ENCODE assay signal across 20 cellular contexts in genomic region chr14:22793976-22794375, GRCh38. TPM values are rescaled to one million over a fixed set of nuclear protein-coding genes. Genes with fewer than 3 reads are reported as not detected.
DNase-seq lines count a peak whose midpoint lies in the region; ATAC-seq and TF ChIP-seq lines count a peak whose summit lies in the region.
"Had no signal": no experiment of that assay in that cellular context is flagged by ENCODE, and none has a peak within 500 bp of the region (broad histone marks: within the 10 kb centered on the region; RNA-seq: fewer than 3 reads in every experiment).

No MANE protein-coding gene starts in this region.

- H3F3A ChIP-seq in GM23338 (replicated peaks; ENCODE audit: low read depth) (no peaks in the 10 kb centered on the region), SU-DHL-6 (ENCODE audit: insufficient read depth) (peaks cover 15% of the 10 kb centered on the region)

- H3K9ac ChIP-seq in SU-DHL-6 (ENCODE audit: low read length) (0 out of 2 replicates have a peak overlapping the region, but pooled peaks have one; percentile 25), trophoblast cell (ENCODE audit: low read length) (no peak overlapping the region)

- TF ChIP-seq CTCF in GM23338 (conservative IDR thresholded peaks at IDR 0.05; ENCODE audit: low read depth in 2 of 2) (no peak), SU-DHL-6 (IDR thresholded peaks at IDR 0.05; ENCODE audit: insufficient read depth, low read length, poor library complexity, severe bottlenecking) (no peak), epithelial cell of proximal tubule (conservative IDR thresholded peaks at IDR 0.05; ENCODE audit: low read depth, low read length) (no peak)

- peak overlapping the region; percentile 79; the same call in 1 of the 2 replicates for H3K27ac Mint-ChIP-seq in GM23338

- no peak overlapping the region for H4K12ac ChIP-seq in trophoblast cell (ENCODE audit: low read depth, low read length)

- H3K9me3 Mint-ChIP-seq in GM23338, result peaks cover 6% of the 10 kb centered on the region; the same call in 2 of the 3 replicates

- no peak overlapping the region for H3K18ac ChIP-seq in trophoblast cell (ENCODE audit: low read length)

- no peak for ATAC-seq in GM23338
- no peak for ATAC-seq in HG03139 (IDR thresholded peaks at IDR 0.05; ENCODE audit: unreplicated experiment)
- ATAC-seq: PC-3, SK-N-SH treated with all-trans-retinoic acid at 6 μM for 48 hours had no signal

- no peaks in the 10 kb centered on the region for H3K27me3 ChIP-seq in GM23338 (ENCODE audit: insufficient read depth)
- H3K27me3 ChIP-seq in SU-DHL-6 (ENCODE audit: low read length), result no peaks in the 10 kb centered on the region
- no peaks in the 10 kb centered on the region for H3K27me3 ChIP-seq in trophoblast cell (ENCODE audit: insufficient read depth, low read length)

- DNase-seq in GM23338 (ENCODE audit: low spot score) (no peak), epithelial cell of proximal tubule (ENCODE audit: low read depth) (no peak), trophoblast cell (no peak), medulla oblongata (ENCODE audit: extremely low spot score) (no peak), HT-29 (ENCODE audit: low spot score) (no peak)
- no peak for DNase-seq in NK-92 treated with Interleukin-12 subunit alpha and Interleukin-12 subunit beta, amount 100 ng/mL, for 24 hours (lab: John Stamatoyannopoulos, UW)
- DNase-seq: C1 segment of cervical spinal cord, DND-41, KBM-7, NCI-H1105 treated with DMSO at 0.1 percent for 48 hours, NCI-H1694 treated with DMSO at 0.1 percent for 48 hours, NCI-H510A, NCI-H748 treated with DMSO at 0.1 percent for 48 hours, PC-3, SIG-M5 had no signal

- peaks cover 18% of the 10 kb centered on the region for H3K4me1 Mint-ChIP-seq in GM23338

- H4K8ac ChIP-seq in trophoblast cell (ENCODE audit: low read depth, low read length), result no peak overlapping the region

- H3K4me3 Mint-ChIP-seq in GM23338, result no peak overlapping the region

- H3K9me3 ChIP-seq in SU-DHL-6 (ENCODE audit: insufficient read depth, low read length) (no peaks in the 10 kb centered on the region), trophoblast cell (ENCODE audit: insufficient read depth, low read depth, low read length) (no peaks in the 10 kb centered on the region)
- H3K9me3 ChIP-seq: HAP-1 had no signal

- H3K4me3 ChIP-seq in GM23338 (no peak overlapping the region), SU-DHL-6 (ENCODE audit: insufficient read depth, low read length, poor library complexity, severe bottlenecking) (no peak overlapping the region), epithelial cell of proximal tubule (ENCODE audit: low read depth, low read length) (peak overlapping the region; percentile 15), trophoblast cell (ENCODE audit: low read depth, low read length) (no peak overlapping the region)
- H3K4me3 ChIP-seq: HAP-1 had no signal

- no CpG with 5 or more reads among the region's 5 CpGs for WGBS in trophoblast cell (ENCODE audit: extremely low coverage, insufficient coverage, insufficient read length)

- H3K36me3 Mint-ChIP-seq in GM23338 (ENCODE audit: low read depth), result peaks cover 4% of the 10 kb centered on the region

- no peak overlapping the region for H2AFZ ChIP-seq in GM23338
- no peak overlapping the region for H2AFZ ChIP-seq in SU-DHL-6 (ENCODE audit: low read depth, low read length, severe bottlenecking)
- no peak overlapping the region for H2AFZ ChIP-seq in trophoblast cell (ENCODE audit: insufficient read depth, low read length, poor library complexity)

- no peak overlapping the region for H3K4me2 ChIP-seq in GM23338
- H3K4me2 ChIP-seq in SU-DHL-6 (ENCODE audit: low read depth, low read length, poor library complexity, severe bottlenecking), result no peak overlapping the region
- H3K4me2 ChIP-seq in trophoblast cell (ENCODE audit: low read length), result no peak overlapping the region

- no peaks in the 10 kb centered on the region for H3K79me2 ChIP-seq in GM23338 (replicated peaks; ENCODE audit: insufficient read depth)
- H3K79me2 ChIP-seq in SU-DHL-6 (ENCODE audit: insufficient read depth, low read length), result no peaks in the 10 kb centered on the region
- no peaks in the 10 kb centered on the region for H3K79me2 ChIP-seq in trophoblast cell (ENCODE audit: control insufficient read depth, insufficient read depth, low read length, poor library complexity)

- no peak overlapping the region for H2AK5ac ChIP-seq in trophoblast cell (ENCODE audit: low read length)

- H3K79me1 ChIP-seq in trophoblast cell (ENCODE audit: low read length), result peaks cover 13% of the 10 kb centered on the region

- H3K9me2 ChIP-seq in GM23338 (ENCODE audit: insufficient read depth), result peaks cover 10% of the 10 kb centered on the region; the same call in 1 of the 2 replicates
- H3K9me2 ChIP-seq in SU-DHL-6 (replicated peaks; ENCODE audit: insufficient read depth, low read length), result no peaks in the 10 kb centered on the region

- no peak overlapping the region for H4K91ac ChIP-seq in trophoblast cell (ENCODE audit: low read depth, low read length)

- no peak overlapping the region for H3K4ac ChIP-seq in trophoblast cell (ENCODE audit: low read depth, low read length)

- H4K20me1 ChIP-seq in GM23338 (replicated peaks; ENCODE audit: insufficient read depth), result no peaks in the 10 kb centered on the region
- H4K20me1 ChIP-seq in SU-DHL-6 (ENCODE audit: low read depth, low read length), result no peaks in the 10 kb centered on the region

- H3K4me1 ChIP-seq in GM23338 (ENCODE audit: insufficient read depth) (peaks cover 17% of the 10 kb centered on the region), trophoblast cell (ENCODE audit: control insufficient read depth in 1 of 2, insufficient read depth in 2 of 2, low read length in 2 of 2) (peaks cover 8 to 24% of the 10 kb centered on the region in 2 experiments)
- H3K4me1 ChIP-seq: HAP-1 had no signal

- H3K36me3 ChIP-seq in GM23338 (ENCODE audit: insufficient read depth) (no peaks in the 10 kb centered on the region), SU-DHL-6 (ENCODE audit: low read length) (no peaks in the 10 kb centered on the region), trophoblast cell (ENCODE audit: control insufficient read depth in 1 of 2, insufficient read depth in 2 of 2, low read length in 2 of 2) (no peaks in the 10 kb centered on the region)
- H3K36me3 ChIP-seq: HAP-1 had no signal

- H3K23ac ChIP-seq in trophoblast cell (ENCODE audit: low read length), result no peak overlapping the region

- peaks cover 13% of the 10 kb centered on the region for H3K27me3 Mint-ChIP-seq in GM23338 (ENCODE audit: insufficient read depth, low read depth, poor library complexity)

- H2BK5ac ChIP-seq in trophoblast cell (ENCODE audit: low read depth, low read length, poor library complexity), result no peak overlapping the region

- no peak overlapping the region for H2BK120ac ChIP-seq in trophoblast cell (ENCODE audit: insufficient read depth, low read length, poor library complexity)

- no peak overlapping the region for H2BK12ac ChIP-seq in trophoblast cell (ENCODE audit: low read length)

- peak overlapping the region; percentile 19 for H3K14ac ChIP-seq in trophoblast cell (ENCODE audit: low read length)

- H3K27ac ChIP-seq in GM23338 (ENCODE audit: low read depth) (no peak overlapping the region), SU-DHL-6 (ENCODE audit: low read depth, low read length) (peak overlapping the region; percentile 58), trophoblast cell (ENCODE audit: low read depth, low read length) (no peak overlapping the region)
- H3K27ac ChIP-seq: RWPE1 had no signal

RNA-seq across cellular contexts. Expression of gene SLC7A7, which starts 21.3 kb away (rescaled TPM):
- total RNA-seq in GM23338 (2014; rRNA removed; shearing (Covaris generic)), result 3.6 and 6.1 TPM in 2 replicates
- polyA plus RNA-seq in GM23338 (2016; fragmentation: Nextera tagmentation; extraction: Ambion mirVana), result 2.7 and 4.1 TPM in 2 replicates
- 3.5 and 5.6 TPM in 2 replicates for total RNA-seq in epithelial cell of proximal tubule
- 44.4 and 49.4 TPM in 2 replicates for polyA plus RNA-seq in trophoblast cell (2013)
- total RNA-seq in HT-29 (2014; rRNA removed; shearing (Covaris generic)), result 12.2 and 13.6 TPM in 2 replicates
- total RNA-seq: PC-3 had no signal

RNA-seq across cellular contexts. Expression of gene OXA1L, which starts 27.5 kb away (rescaled TPM):
- total RNA-seq in GM23338 (2014; rRNA removed; shearing (Covaris generic)), result 89.9 and 91.7 TPM in 2 replicates
- 57.6 and 61.7 TPM in 2 replicates for polyA plus RNA-seq in GM23338 (2016; fragmentation: Nextera tagmentation; extraction: Ambion mirVana)
- 99.2 and 109 TPM in 2 replicates for total RNA-seq in epithelial cell of proximal tubule
- polyA plus RNA-seq in trophoblast cell (2013), result 77.7 and 78.2 TPM in 2 replicates
- 73.5 and 80.9 TPM in 2 replicates for total RNA-seq in HT-29 (2014; rRNA removed; shearing (Covaris generic))

RNA-seq across cellular contexts. Expression of gene MRPL52, which starts 35.7 kb away (rescaled TPM):
- 131 and 138 TPM in 2 replicates for total RNA-seq in GM23338 (2014; rRNA removed; shearing (Covaris generic))
- polyA plus RNA-seq in GM23338 (2016; fragmentation: Nextera tagmentation; extraction: Ambion mirVana), result 617 and 691 TPM in 2 replicates
- 160 and 224 TPM in 2 replicates for total RNA-seq in epithelial cell of proximal tubule
- polyA plus RNA-seq in trophoblast cell (2013), result 216 and 219 TPM in 2 replicates
- 45.9 and 56.1 TPM in 2 replicates for total RNA-seq in HT-29 (2014; rRNA removed; shearing (Covaris generic))

RNA-seq across cellular contexts. Expression of gene MMP14, which starts 42.4 kb away (rescaled TPM):
- 48.9 and 56.4 TPM in 2 replicates for total RNA-seq in GM23338 (2014; rRNA removed; shearing (Covaris generic))
- 6.5 and 7.0 TPM in 2 replicates for polyA plus RNA-seq in GM23338 (2016; fragmentation: Nextera tagmentation; extraction: Ambion mirVana)
- 224 and 227 TPM in 2 replicates for total RNA-seq in epithelial cell of proximal tubule
- 1,258 and 1,302 TPM in 2 replicates for polyA plus RNA-seq in trophoblast cell (2013)
- 1.7 and 3.9 TPM in 2 replicates for total RNA-seq in HT-29 (2014; rRNA removed; shearing (Covaris generic))
